ENCODE assay signal across 1 cellular context in genomic region chr9:88672874-88673695, GRCh38.
TF ChIP-seq lines count a peak whose summit lies in the region.

No MANE protein-coding gene starts in this region.

TF ChIP-seq in H1, 55 proteins besides CTCF, POLR2A, EP300 and RAD21 (continued from another document):
- TF ChIP-seq CHD2 (IDR thresholded peaks at IDR 0.05; ENCODE audit: low read length), result no peak
